ENCODE assay signal across 13 cellular contexts in the genomic region with DNA sequence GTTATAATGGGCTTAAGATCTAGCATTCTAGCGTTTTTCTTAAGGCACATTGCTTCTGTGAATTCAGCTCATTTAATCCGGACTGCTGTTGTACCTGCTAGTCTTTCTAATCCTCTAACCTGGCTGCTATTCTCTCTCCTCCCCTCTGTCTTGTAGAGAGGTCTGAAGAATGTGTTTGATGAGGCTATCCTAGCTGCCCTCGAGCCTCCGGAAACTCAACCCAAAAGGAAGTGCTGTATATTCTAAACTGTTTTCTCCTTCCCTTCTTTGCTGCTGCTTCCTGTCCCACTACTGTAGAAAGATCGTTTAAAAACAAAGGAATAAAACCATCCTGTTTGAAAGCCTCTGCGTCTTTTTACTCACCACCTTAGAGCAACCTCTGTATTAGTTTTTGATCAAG. TPM values are rescaled to one million over a fixed set of nuclear protein-coding genes. Genes with fewer than 3 reads are reported as not detected.
DNase-seq lines count a peak whose midpoint lies in the region; ATAC-seq and TF ChIP-seq lines count a peak whose summit lies in the region.
"Had no signal": no experiment of that assay in that cellular context is flagged by ENCODE, and none has a peak within 500 bp of the region (broad histone marks: within the 10 kb centered on the region; RNA-seq: fewer than 3 reads in every experiment).

No MANE protein-coding gene starts in this region.

- DNase-seq in H9 (no peak), memory B cell (ENCODE audit: low spot score in 2 of 2) (no peak), NCI-H128 (lab: John Stamatoyannopoulos, UW; ENCODE audit: unreplicated experiment) (no peak), foreskin keratinocyte (no peak)
- DNase-seq: COR-L47; MG63; stimulated activated CD4-positive, alpha-beta T cell treated with anti-CD3 and anti-CD28 coated beads, Interleukin-4, amount 100 ng/mL, for 1 hour had no signal

- peak overlapping the region in 2 of 3 experiments; percentile 78; a peak in 5 of 7 replicates for H3K27ac Mint-ChIP-seq in H9
- H3K27ac Mint-ChIP-seq in activated T-helper 17 cell treated with anti-CD3 and anti-CD28 coated beads, Interleukin-2, amount 50 U/mL, for 72 hours, result peak overlapping the region; percentile 74
- peak overlapping the region; percentile 75 for H3K27ac Mint-ChIP-seq in memory B cell

- peak overlapping the region; percentile 66; the same call in 1 of the 2 replicates for H3K9ac ChIP-seq in BLaER1
- H3K9ac ChIP-seq in H9 (ENCODE audit: extremely low read depth, insufficient read length, low read length), result no peak overlapping the region

- H3K23ac ChIP-seq in H9 (ENCODE audit: insufficient read length, low read depth, low read length), result no peak overlapping the region

- no peak overlapping the region for H2BK5ac ChIP-seq in H9 (ENCODE audit: insufficient read length, low read length)

- H4K5ac ChIP-seq in H9 (ENCODE audit: insufficient read length, low read depth, low read length), result no peak overlapping the region

- H3K4me3 ChIP-seq in BLaER1, result peak overlapping the region; percentile 27; the same call in 1 of the 2 replicates
- H3K4me3 ChIP-seq: MG63 had no signal

- H3K9me3 Mint-ChIP-seq in H9 (no peaks in the 10 kb centered on the region), memory B cell (no peaks in the 10 kb centered on the region)
- H3K9me3 Mint-ChIP-seq in activated T-helper 17 cell treated with anti-CD3 and anti-CD28 coated beads, Interleukin-2, amount 50 U/mL, for 72 hours, result no peaks in the 10 kb centered on the region

- H4K20me1 ChIP-seq in BLaER1 (peaks cover 92% of the 10 kb centered on the region), H9 (ENCODE audit: control insufficient read depth, insufficient read depth, insufficient read length) (no peaks in the 10 kb centered on the region)

- no peak overlapping the region for H3K56ac ChIP-seq in H9 (ENCODE audit: insufficient read length, low read depth, low read length)

- H3K27me3 ChIP-seq in BLaER1 (no peaks in the 10 kb centered on the region), H9 (ENCODE audit: insufficient read depth, low read length) (no peaks in the 10 kb centered on the region), foreskin keratinocyte (no peaks in the 10 kb centered on the region)
- H3K27me3 ChIP-seq: MG63 had no signal

- H3K4me2 ChIP-seq in BLaER1, result peak overlapping the region; percentile 81
- peak overlapping the region; percentile 40 for H3K4me2 ChIP-seq in H9 (ENCODE audit: insufficient read depth, insufficient read length, low read length)

- H2BK15ac ChIP-seq in H9 (ENCODE audit: low read depth, low read length), result no peak overlapping the region

- peaks cover 3 to 42% (median 32%) of the 10 kb centered on the region in 3 experiments; a peak in 5 of 7 replicates for H3K36me3 Mint-ChIP-seq in H9 (ENCODE audit: insufficient read depth in 1 of 3, low read depth in 3 of 3)
- H3K36me3 Mint-ChIP-seq in activated T-helper 17 cell treated with anti-CD3 and anti-CD28 coated beads, Interleukin-2, amount 50 U/mL, for 72 hours (ENCODE audit: low read depth), result peaks cover 100% of the 10 kb centered on the region
- peaks cover 30% of the 10 kb centered on the region for H3K36me3 Mint-ChIP-seq in memory B cell

- H3K4me3 Mint-ChIP-seq in H9, result no peak overlapping the region; a peak in 1 of 5 replicates
- peak overlapping the region; percentile 71 for H3K4me3 Mint-ChIP-seq in activated T-helper 17 cell treated with anti-CD3 and anti-CD28 coated beads, Interleukin-2, amount 50 U/mL, for 72 hours
- H3K4me3 Mint-ChIP-seq in memory B cell, result peak overlapping the region; percentile 33

- H3K4me1 Mint-ChIP-seq in H9 (peaks cover 40 to 55% of the 10 kb centered on the region in 2 experiments), memory B cell (peaks cover 51% of the 10 kb centered on the region)
- peaks cover 55% of the 10 kb centered on the region for H3K4me1 Mint-ChIP-seq in activated T-helper 17 cell treated with anti-CD3 and anti-CD28 coated beads, Interleukin-2, amount 50 U/mL, for 72 hours

- ATAC-seq in activated T-helper 17 cell treated with anti-CD3 and anti-CD28 coated beads, Interleukin-2, amount 50 U/mL, for 72 hours (replicated peaks), result no peak
- ATAC-seq in memory B cell (ENCODE audit: low read depth) (no peak), HG03520 (IDR thresholded peaks at IDR 0.05; ENCODE audit: unreplicated experiment) (no peak), GM21423 (IDR thresholded peaks at IDR 0.05; ENCODE audit: unreplicated experiment) (no peak), foreskin keratinocyte (no peak)

- H3K18ac ChIP-seq in H9 (ENCODE audit: insufficient read length, low read depth, low read length), result no peak overlapping the region

- H2AFZ ChIP-seq in H9 (ENCODE audit: low read length), result no peak overlapping the region

- H2BK120ac ChIP-seq in H9 (ENCODE audit: low read depth, low read length, poor library complexity, severe bottlenecking), result no peak overlapping the region

- H3K9me3 ChIP-seq in BLaER1 (no peaks in the 10 kb centered on the region), H9 (ENCODE audit: control insufficient read depth, low read depth, low read length) (no peaks in the 10 kb centered on the region)
- H3K9me3 ChIP-seq: MG63 had no signal

- H3K4ac ChIP-seq in H9 (ENCODE audit: low read depth, low read length), result no peak overlapping the region

- H3K27me3 Mint-ChIP-seq in H9 (ENCODE audit: low read depth), result no peaks in the 10 kb centered on the region
- no peaks in the 10 kb centered on the region for H3K27me3 Mint-ChIP-seq in activated T-helper 17 cell treated with anti-CD3 and anti-CD28 coated beads, Interleukin-2, amount 50 U/mL, for 72 hours
- H3K27me3 Mint-ChIP-seq in memory B cell, result no peaks in the 10 kb centered on the region

- TF ChIP-seq CTCF in H9 (conservative IDR thresholded peaks at IDR 0.05) (no peak), foreskin keratinocyte (conservative IDR thresholded peaks at IDR 0.05) (no peak)

- H4K8ac ChIP-seq in H9 (replicated peaks; ENCODE audit: insufficient read length, low read depth, low read length), result no peak overlapping the region

- H2AK5ac ChIP-seq in H9 (ENCODE audit: insufficient read length, low read length), result no peak overlapping the region

- H3T11ph ChIP-seq in H9 (ENCODE audit: low read length), result no peak overlapping the region

- H3K27ac ChIP-seq in BLaER1 (peak overlapping the region; percentile 63), H9 (ENCODE audit: insufficient read length, low read depth, low read length) (peak overlapping the region; percentile 74), foreskin keratinocyte (no peak overlapping the region)

- WGBS in H9 (ENCODE audit: extremely low coverage, insufficient read length, low lambda C conversion rate), result no CpG with 5 or more reads among the region's 6 CpGs

- H3K79me2 ChIP-seq in H9 (ENCODE audit: insufficient read depth, low read length), result peaks cover 2% of the 10 kb centered on the region; the same call in 1 of the 2 replicates

- no peak overlapping the region for H2BK12ac ChIP-seq in H9 (ENCODE audit: insufficient read length, low read depth, low read length)

- H3K79me1 ChIP-seq in H9 (ENCODE audit: insufficient read depth, low read depth, low read length, poor library complexity, severe bottlenecking), result no peaks in the 10 kb centered on the region

- no peak overlapping the region for H2BK20ac ChIP-seq in H9 (ENCODE audit: low read depth, low read length, poor library complexity, severe bottlenecking)

- H3K36me3 ChIP-seq in BLaER1, result peaks cover 68% of the 10 kb centered on the region

- H4K91ac ChIP-seq in H9 (ENCODE audit: insufficient read length, low read depth, low read length), result no peak overlapping the region

- H3K23me2 ChIP-seq in H9 (ENCODE audit: insufficient read length, low read depth, low read length, poor library complexity, severe bottlenecking), result no peaks in the 10 kb centered on the region

- H3K4me1 ChIP-seq in BLaER1 (peaks cover 43% of the 10 kb centered on the region), H9 (ENCODE audit: insufficient read depth, low read length) (peaks cover 13% of the 10 kb centered on the region), foreskin keratinocyte (peaks cover 29% of the 10 kb centered on the region)

- no peak overlapping the region for H3K14ac ChIP-seq in H9 (ENCODE audit: insufficient read depth, low read length)

RNA-seq across cellular contexts. Expression of a gene that starts 37.3 kb away (rescaled TPM):
- total RNA-seq in H9 (2021) (178 and 197 TPM in 2 replicates), foreskin keratinocyte (281 and 301 TPM in 2 replicates)
- 100 to 1,000 TPM; 243 to 264 TPM for total RNA-seq in activated T-helper 17 cell treated with anti-CD3 and anti-CD28 coated beads, Interleukin-2, amount 50 U/mL, for 72 hours
- 190 and 204 TPM in 2 replicates for polyA plus RNA-seq in foreskin keratinocyte

RNA-seq across cellular contexts. Expression of a gene that starts 53.1 kb away (rescaled TPM):
- 0.72 and 1.4 TPM in 2 replicates for total RNA-seq in H9 (2021)
- total RNA-seq in activated T-helper 17 cell treated with anti-CD3 and anti-CD28 coated beads, Interleukin-2, amount 50 U/mL, for 72 hours, result not detected
- total RNA-seq in foreskin keratinocyte, result 0.21 and 0.24 TPM in 2 replicates
- 0.17 and 0.26 TPM in 2 replicates for polyA plus RNA-seq in foreskin keratinocyte
- total RNA-seq: epithelial cell of proximal tubule, RPMI7951 had no signal

Comparison
In these comparisons a context has a peak if more than half of its experiments do, and no peak if none do; other contexts are left out.
1. H3K4me3 Mint-ChIP-seq: peak in activated T-helper 17 cell treated with anti-CD3 and anti-CD28 coated beads, Interleukin-2, amount 50 U/mL, for 72 hours (single experiment) and memory B cell (single experiment); none in H9 (0 of 2).
2. Peak in every context shown above with its lines, with median percentiles within 50 percentile points of each other: H3K27ac Mint-ChIP-seq.